Comparison of ENCODE assay signal across 16 cellular contexts in genomic region chr18:75475228-75475627, GRCh38. TPM values are rescaled to one million over a fixed set of nuclear protein-coding genes. Genes with fewer than 3 reads are reported as not detected.
A peak's percentile ranks its signal among the peaks of the same experiment; 100 is the strongest.
DNase-seq lines count a peak whose midpoint lies in the region; FAIRE-seq and TF ChIP-seq lines count a peak whose summit lies in the region.
"Had no signal": no experiment of that assay in that cellular context is flagged by ENCODE, and none has a peak within 500 bp of the region (broad histone marks: within the 10 kb centered on the region; RNA-seq: fewer than 3 reads in every experiment).

No MANE protein-coding gene starts in this region.

- H2BK15ac ChIP-seq in mesenchymal stem cell (ENCODE audit: low read depth, poor library complexity, severe bottlenecking) (no peak overlapping the region), H9 (ENCODE audit: low read depth, low read length) (no peak overlapping the region)

- no peaks in the 10 kb centered on the region for H3K23me2 ChIP-seq in H9 (ENCODE audit: insufficient read length, low read depth, low read length, poor library complexity, severe bottlenecking)

- H3K4ac ChIP-seq in mesenchymal stem cell (ENCODE audit: low read depth in 1 of 2, low read length in 2 of 2), result no peak overlapping the region
- no peak overlapping the region for H3K4ac ChIP-seq in H9 (ENCODE audit: low read depth, low read length)

- H2BK5ac ChIP-seq in mesenchymal stem cell (ENCODE audit: low read depth, low read length, poor library complexity, severe bottlenecking), result no peak overlapping the region
- H2BK5ac ChIP-seq in H9 (ENCODE audit: insufficient read length, low read length), result no peak overlapping the region

- H3K9me3 ChIP-seq in mesenchymal stem cell (ENCODE audit: control insufficient read depth, low read length), result no peaks in the 10 kb centered on the region
- no peaks in the 10 kb centered on the region for H3K9me3 ChIP-seq in H9 (ENCODE audit: control insufficient read depth, low read depth, low read length)
- no peaks in the 10 kb centered on the region for H3K9me3 ChIP-seq in tibial nerve
- H3K9me3 ChIP-seq: lower lobe of right lung, MG63 had no signal

- H3K14ac ChIP-seq in mesenchymal stem cell (ENCODE audit: low read length in 2 of 2) (no peak overlapping the region), H9 (ENCODE audit: insufficient read depth, low read length) (no peak overlapping the region)

- H3K4me1 Mint-ChIP-seq in H9, result peaks cover 7 to 14% of the 10 kb centered on the region in 2 experiments
- H3K4me1 Mint-ChIP-seq in activated naive CD4-positive, alpha-beta T cell treated with anti-CD3 and anti-CD28 coated beads, Interleukin-2, amount 10 ng/mL, durations not matched to agents 7 days and 5 days, result no peaks in the 10 kb centered on the region

- H3K27ac Mint-ChIP-seq in H9, result no peak overlapping the region
- no peak overlapping the region for H3K27ac Mint-ChIP-seq in activated naive CD4-positive, alpha-beta T cell treated with anti-CD3 and anti-CD28 coated beads, Interleukin-2, amount 10 ng/mL, durations not matched to agents 7 days and 5 days
- H3K27ac Mint-ChIP-seq: activated CD4-positive, alpha-beta memory T cell treated with anti-CD3 and anti-CD28 coated beads for 36 hours; CD14-positive monocyte; T-helper 2 cell treated with Interferon-gamma antibody and Interleukin-4, amounts not matched to agents 5 μg/mL and 100 μg/mL, for 36 hours had no signal

- H3K4me3 ChIP-seq in bronchial epithelial cell (ENCODE audit: low read depth, low read length) (no peak overlapping the region), mesenchymal stem cell (ENCODE audit: insufficient read depth in 1 of 2, low read depth in 1 of 2, low read length in 2 of 2) (no peak overlapping the region), tibial nerve (no peak overlapping the region)
- H3K4me3 ChIP-seq: lower lobe of right lung, MG63 had no signal

- no peak overlapping the region for H3K4me2 ChIP-seq in mesenchymal stem cell (ENCODE audit: low read length, poor library complexity, severe bottlenecking)
- no peak overlapping the region for H3K4me2 ChIP-seq in H9 (ENCODE audit: insufficient read depth, insufficient read length, low read length)

- TF ChIP-seq CTCF in bronchial epithelial cell (IDR thresholded peaks at IDR 0.05; ENCODE audit: insufficient read depth, low read length, severe bottlenecking) (no peak), H9 (conservative IDR thresholded peaks at IDR 0.05) (no peak), tibial nerve (IDR thresholded peaks at IDR 0.05) (no peak)

- H3T11ph ChIP-seq in H9 (ENCODE audit: low read length), result no peak overlapping the region

- H3K36me3 Mint-ChIP-seq in H9 (ENCODE audit: insufficient read depth in 1 of 3, low read depth in 3 of 3), result no peaks in the 10 kb centered on the region; a peak in 1 of 7 replicates
- H3K36me3 Mint-ChIP-seq in activated naive CD4-positive, alpha-beta T cell treated with anti-CD3 and anti-CD28 coated beads, Interleukin-2, amount 10 ng/mL, durations not matched to agents 7 days and 5 days, result no peaks in the 10 kb centered on the region
- H3K36me3 Mint-ChIP-seq: activated CD4-positive, alpha-beta memory T cell treated with anti-CD3 and anti-CD28 coated beads for 36 hours; CD14-positive monocyte had no signal

- no peaks in the 10 kb centered on the region for H3K27me3 Mint-ChIP-seq in H9 (ENCODE audit: low read depth)
- H3K27me3 Mint-ChIP-seq in activated naive CD4-positive, alpha-beta T cell treated with anti-CD3 and anti-CD28 coated beads, Interleukin-2, amount 10 ng/mL, durations not matched to agents 7 days and 5 days, result peaks cover 3% of the 10 kb centered on the region

- CTCF ChIA-PET in activated naive CD4-positive, alpha-beta T cell treated with anti-CD3 and anti-CD28 coated beads, Interleukin-2, amount 10 ng/mL, durations not matched to agents 7 days and 5 days (lab: Charles Lee), result no interaction called here

- 92% methylated on average over 2 of the region's 2 CpGs for WGBS in mesenchymal stem cell
- no CpG with 5 or more reads among the region's 2 CpGs for WGBS in H9 (ENCODE audit: extremely low coverage, insufficient read length, low lambda C conversion rate)
- 43 to 54% methylated on average over 2 of the region's 2 CpGs for WGBS in tibial nerve, 2 donors

- H3K79me1 ChIP-seq in mesenchymal stem cell (replicated peaks; ENCODE audit: low read length, poor library complexity, severe bottlenecking), result no peaks in the 10 kb centered on the region
- H3K79me1 ChIP-seq in H9 (ENCODE audit: insufficient read depth, low read depth, low read length, poor library complexity, severe bottlenecking), result no peaks in the 10 kb centered on the region

- H3K27ac ChIP-seq in mesenchymal stem cell (ENCODE audit: low read length, poor library complexity, severe bottlenecking) (no peak overlapping the region), H9 (ENCODE audit: insufficient read length, low read depth, low read length) (no peak overlapping the region), tibial nerve (no peak overlapping the region)
- H3K27ac ChIP-seq: lower lobe of right lung had no signal

- H2AFZ ChIP-seq in mesenchymal stem cell (ENCODE audit: low read depth, low read length), result no peak overlapping the region
- H2AFZ ChIP-seq in H9 (ENCODE audit: low read length), result no peak overlapping the region

- H3K56ac ChIP-seq in H9 (ENCODE audit: insufficient read length, low read depth, low read length), result no peak overlapping the region

- peak; percentile 72 for DNase-seq in AG08395 (ENCODE audit: low spot score)
- peak; percentile 41 for DNase-seq in HS-5 (ENCODE audit: low read depth)
- DNase-seq in bronchial epithelial cell (ENCODE audit: low read depth), result peak; percentile 59
- DNase-seq in mesenchymal stem cell, result peak; percentile 55
- no peak for DNase-seq in H9
- no peak for DNase-seq in activated naive CD4-positive, alpha-beta T cell treated with anti-CD3 and anti-CD28 coated beads, Interleukin-2, amount 10 ng/mL, durations not matched to agents 7 days and 5 days
- no peak for DNase-seq in tibial nerve (ENCODE audit: low spot score in 2 of 2)
- no peak for DNase-seq in NCI-H2029 treated with DMSO at 0.1 percent for 48 hours (lab: John Stamatoyannopoulos, UW)
- DNase-seq: activated CD4-positive, alpha-beta memory T cell treated with anti-CD3 and anti-CD28 coated beads for 36 hours; activated gamma-delta T cell treated with Interleukin-2 at 50 U/mL for 16 hours; lower lobe of right lung; MG63; nucleus accumbens had no signal

- H2BK12ac ChIP-seq in mesenchymal stem cell (ENCODE audit: low read length in 2 of 2) (no peak overlapping the region), H9 (ENCODE audit: insufficient read length, low read depth, low read length) (no peak overlapping the region)

- no peak for TF ChIP-seq POLR2A in tibial nerve (IDR thresholded peaks at IDR 0.05)

- no peak overlapping the region for H3K4me3 Mint-ChIP-seq in H9
- H3K4me3 Mint-ChIP-seq in activated naive CD4-positive, alpha-beta T cell treated with anti-CD3 and anti-CD28 coated beads, Interleukin-2, amount 10 ng/mL, durations not matched to agents 7 days and 5 days, result no peak overlapping the region
- H3K4me3 Mint-ChIP-seq: activated CD4-positive, alpha-beta memory T cell treated with anti-CD3 and anti-CD28 coated beads for 36 hours; CD14-positive monocyte; T-helper 2 cell treated with Interferon-gamma antibody and Interleukin-4, amounts not matched to agents 5 μg/mL and 100 μg/mL, for 36 hours had no signal

- H3K27me3 ChIP-seq in bronchial epithelial cell (ENCODE audit: control insufficient read depth, insufficient read depth, low read length) (no peaks in the 10 kb centered on the region), mesenchymal stem cell (ENCODE audit: control insufficient read depth in 1 of 2, insufficient read depth in 1 of 2, low read length in 2 of 2) (peaks cover 0 to 6% of the 10 kb centered on the region in 2 experiments), H9 (ENCODE audit: insufficient read depth, low read length) (no peaks in the 10 kb centered on the region), tibial nerve (no peaks in the 10 kb centered on the region)
- H3K27me3 ChIP-seq: MG63 had no signal

- no peaks in the 10 kb centered on the region for H3K4me1 ChIP-seq in mesenchymal stem cell (ENCODE audit: control insufficient read depth, insufficient read depth, low read depth, low read length)
- no peaks in the 10 kb centered on the region for H3K4me1 ChIP-seq in H9 (ENCODE audit: insufficient read depth, low read length)
- no peaks in the 10 kb centered on the region for H3K4me1 ChIP-seq in tibial nerve
- H3K4me1 ChIP-seq: lower lobe of right lung had no signal

- no peak overlapping the region for H4K8ac ChIP-seq in mesenchymal stem cell (ENCODE audit: low read length)
- no peak overlapping the region for H4K8ac ChIP-seq in H9 (replicated peaks; ENCODE audit: insufficient read length, low read depth, low read length)

- H3K18ac ChIP-seq in mesenchymal stem cell (ENCODE audit: low read depth in 1 of 2, low read length in 2 of 2) (no peak overlapping the region), H9 (ENCODE audit: insufficient read length, low read depth, low read length) (no peak overlapping the region)

- H4K91ac ChIP-seq in mesenchymal stem cell (ENCODE audit: low read length), result no peak overlapping the region
- H4K91ac ChIP-seq in H9 (ENCODE audit: insufficient read length, low read depth, low read length), result no peak overlapping the region

- H4K5ac ChIP-seq in H9 (ENCODE audit: insufficient read length, low read depth, low read length), result no peak overlapping the region

- H3K79me2 ChIP-seq in H9 (ENCODE audit: insufficient read depth, low read length), result no peaks in the 10 kb centered on the region

- FAIRE-seq in bronchial epithelial cell (lab: Jason Lieb, UNC), result no peak
- FAIRE-seq: colon had no signal

- TF ChIP-seq EP300 in tibial nerve (IDR thresholded peaks at IDR 0.05), result no peak

- no peak overlapping the region for H3K9ac ChIP-seq in mesenchymal stem cell (ENCODE audit: low read length)
- H3K9ac ChIP-seq in H9 (ENCODE audit: extremely low read depth, insufficient read length, low read length), result no peak overlapping the region

- H3K23ac ChIP-seq in mesenchymal stem cell (ENCODE audit: low read length in 2 of 2) (no peak overlapping the region), H9 (ENCODE audit: insufficient read length, low read depth, low read length) (no peak overlapping the region)

- no peak overlapping the region for H2AK5ac ChIP-seq in mesenchymal stem cell (ENCODE audit: low read length, severe bottlenecking)
- H2AK5ac ChIP-seq in H9 (ENCODE audit: insufficient read length, low read length), result no peak overlapping the region

- H3K36me3 ChIP-seq in bronchial epithelial cell (ENCODE audit: control insufficient read depth, insufficient read depth, low read length) (no peaks in the 10 kb centered on the region), mesenchymal stem cell (ENCODE audit: control insufficient read depth in 1 of 2, insufficient read depth in 2 of 2, low read depth in 1 of 2, low read length in 2 of 2) (no peaks in the 10 kb centered on the region), tibial nerve (no peaks in the 10 kb centered on the region)
- H3K36me3 ChIP-seq: lower lobe of right lung, MG63 had no signal

- no peaks in the 10 kb centered on the region for H4K20me1 ChIP-seq in H9 (ENCODE audit: control insufficient read depth, insufficient read depth, insufficient read length)

- H3K9me3 Mint-ChIP-seq in H9, result peaks cover under 1 to 1% of the 10 kb centered on the region in 2 experiments; a peak in 3 of 5 replicates
- no peaks in the 10 kb centered on the region for H3K9me3 Mint-ChIP-seq in activated naive CD4-positive, alpha-beta T cell treated with anti-CD3 and anti-CD28 coated beads, Interleukin-2, amount 10 ng/mL, durations not matched to agents 7 days and 5 days
- H3K9me3 Mint-ChIP-seq: activated CD4-positive, alpha-beta memory T cell treated with anti-CD3 and anti-CD28 coated beads for 36 hours; CD14-positive monocyte; T-helper 2 cell treated with Interferon-gamma antibody and Interleukin-4, amounts not matched to agents 5 μg/mL and 100 μg/mL, for 36 hours had no signal

- H2BK120ac ChIP-seq in mesenchymal stem cell (ENCODE audit: low read depth, low read length) (no peak overlapping the region), H9 (ENCODE audit: low read depth, low read length, poor library complexity, severe bottlenecking) (no peak overlapping the region)

- no peak overlapping the region for H2BK20ac ChIP-seq in H9 (ENCODE audit: low read depth, low read length, poor library complexity, severe bottlenecking)

RNA-seq across cellular contexts. Expression of gene SMIM21, which starts 47.7 kb away (rescaled TPM):
- not detected in 2 replicates for total RNA-seq in bronchial epithelial cell
- not detected for polyA plus RNA-seq in mesenchymal stem cell (2013, experiment 1 of 2)
- polyA plus RNA-seq in mesenchymal stem cell (2013, experiment 2 of 2), result not detected
- total RNA-seq in H9 (2021), result not detected in 2 replicates
- not detected for total RNA-seq in tibial nerve
- total RNA-seq: activated CD4-positive, alpha-beta memory T cell treated with anti-CD3 and anti-CD28 coated beads for 36 hours; lower lobe of right lung had no signal
- polyA plus RNA-seq: CD14-positive monocyte had no signal

Comparison
In these comparisons a context has a peak if more than half of its experiments do, and no peak if none do; other contexts are left out.
1. DNase-seq: peak in AG08395 (single experiment), HS-5 (single experiment), bronchial epithelial cell (single experiment) and mesenchymal stem cell (single experiment); none in H9 (single experiment), activated naive CD4-positive, alpha-beta T cell treated with anti-CD3 and anti-CD28 coated beads, Interleukin-2, amount 10 ng/mL, durations not matched to agents 7 days and 5 days (single experiment), tibial nerve (0 of 2) and NCI-H2029 treated with DMSO at 0.1 percent for 48 hours (single experiment).